ENCODE assay signal across 1 cellular context in the genomic region with DNA sequence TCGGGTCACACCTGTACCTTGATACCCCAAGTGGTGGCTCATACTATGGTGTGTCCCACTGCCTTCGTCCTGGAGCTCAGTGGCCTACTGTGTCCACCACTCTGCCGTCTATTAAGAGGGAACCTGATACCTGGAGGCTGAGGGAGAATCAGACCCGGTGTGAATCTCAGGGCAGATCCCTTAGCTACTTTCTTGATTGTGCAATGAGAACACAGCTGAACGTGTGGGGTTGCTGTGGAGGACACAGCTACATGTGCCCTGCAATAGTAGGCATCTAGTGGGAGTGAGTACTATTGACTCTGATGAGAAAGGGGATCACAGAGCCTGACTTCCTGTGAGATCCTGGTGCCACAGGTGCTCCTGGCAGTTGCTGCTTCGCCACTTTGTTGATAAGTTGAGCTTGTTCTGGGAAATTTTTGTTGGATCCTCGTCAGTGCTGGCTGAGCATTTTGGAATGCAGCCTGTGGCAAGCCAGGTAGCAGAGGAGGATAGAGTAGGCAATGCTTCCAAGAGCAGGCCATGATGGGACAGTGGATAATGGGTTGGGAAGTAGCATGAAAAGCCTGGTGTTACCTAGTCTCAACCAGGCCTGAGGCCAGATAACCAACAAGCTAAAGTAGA.
TF ChIP-seq lines count a peak whose summit lies in the region.

No MANE protein-coding gene starts in this region.

TF ChIP-seq in HepG2, 621 proteins besides CTCF, POLR2A, EP300 and RAD21:
- TF ChIP-seq ZIK1 (CRISPR knock-in tag; IDR thresholded peaks at IDR 0.05; ENCODE audit: borderline replicate concordance, low read depth) (no peak), CEBPB (IDR thresholded peaks at IDR 0.05; ENCODE audit: borderline replicate concordance, low read depth, low read length) (peak; percentile 65; the same call in 1 of the 2 replicates)
